ENCODE assay signal across 12 cellular contexts in genomic region chr15:78987891-78988360, GRCh38. TPM values are rescaled to one million over a fixed set of nuclear protein-coding genes. Genes with fewer than 3 reads are reported as not detected.
A peak's percentile ranks its signal among the peaks of the same experiment; 100 is the strongest.
DNase-seq lines count a peak whose midpoint lies in the region; ATAC-seq, FAIRE-seq and TF ChIP-seq lines count a peak whose summit lies in the region.
"Had no signal": no experiment of that assay in that cellular context is flagged by ENCODE, and none has a peak within 500 bp of the region (broad histone marks: within the 10 kb centered on the region; RNA-seq: fewer than 3 reads in every experiment).

No MANE protein-coding gene starts in this region.

- H3K9me3 ChIP-seq in astrocyte (ENCODE audit: insufficient read depth, low read depth, low read length) = no peaks in the 10 kb centered on the region
- H3K9me3 ChIP-seq: MG63 had no signal

- no peak overlapping the region for H3K4me3 ChIP-seq in astrocyte (ENCODE audit: insufficient read depth, low read depth, low read length)
- H3K4me3 ChIP-seq: MG63 had no signal

- H3K27ac Mint-ChIP-seq in HFFc6 (peak overlapping the region; percentile 95), astrocyte (ENCODE audit: unreplicated experiment) (peak overlapping the region; percentile 96), T-cell (no peak overlapping the region)
- H3K27ac Mint-ChIP-seq in stimulated activated memory B cell treated with anti-CD40 and anti-IgM and Interleukin-4, amounts not matched to agents 10 μg/mL and 1 μg/mL and 100 μg/mL, for 72 hours = peak overlapping the region; percentile 83
- H3K27ac Mint-ChIP-seq: activated T-cell treated with anti-CD3 and anti-CD28 coated beads, Interleukin-2, amount 50 U/mL, for 72 hours had no signal

- H3K79me2 ChIP-seq in astrocyte (ENCODE audit: insufficient read depth, low read length) = no peaks in the 10 kb centered on the region

- CTCF ChIA-PET in T-cell (lab: Charles Lee) = no interaction called here

- H3K27ac ChIP-seq in astrocyte (ENCODE audit: low read depth, low read length) = peak overlapping the region; percentile 63

- H3K4me3 Mint-ChIP-seq in HFFc6 (no peak overlapping the region), astrocyte (ENCODE audit: unreplicated experiment) (no peak overlapping the region), T-cell (no peak overlapping the region)
- H3K4me3 Mint-ChIP-seq in stimulated activated memory B cell treated with anti-CD40 and anti-IgM and Interleukin-4, amounts not matched to agents 10 μg/mL and 1 μg/mL and 100 μg/mL, for 72 hours = no peak overlapping the region
- H3K4me3 Mint-ChIP-seq: activated T-cell treated with anti-CD3 and anti-CD28 coated beads, Interleukin-2, amount 50 U/mL, for 72 hours had no signal

- H3K36me3 ChIP-seq in astrocyte (ENCODE audit: insufficient read depth, low read length) = no peaks in the 10 kb centered on the region

- peaks cover 28% of the 10 kb centered on the region for H3K4me1 ChIP-seq in astrocyte (ENCODE audit: insufficient read depth, low read length)

- H4K20me1 ChIP-seq in astrocyte (ENCODE audit: insufficient read depth, low read length) = no peaks in the 10 kb centered on the region

- ATAC-seq in stimulated activated memory B cell treated with anti-CD40 and anti-IgM and Interleukin-4, amounts not matched to agents 10 μg/mL and 1 μg/mL and 100 μg/mL, for 72 hours = no peak
- ATAC-seq in T-cell (replicated peaks in 1 of 4) = no peak
- no peak for ATAC-seq in HG03196 (IDR thresholded peaks at IDR 0.05; ENCODE audit: unreplicated experiment)

- FAIRE-seq in astrocyte (lab: Jason Lieb, UNC) = no peak

- no peaks in the 10 kb centered on the region for H3K36me3 Mint-ChIP-seq in HFFc6 (ENCODE audit: low read depth)
- no peaks in the 10 kb centered on the region for H3K36me3 Mint-ChIP-seq in astrocyte (ENCODE audit: low read depth, unreplicated experiment)
- H3K36me3 Mint-ChIP-seq in stimulated activated memory B cell treated with anti-CD40 and anti-IgM and Interleukin-4, amounts not matched to agents 10 μg/mL and 1 μg/mL and 100 μg/mL, for 72 hours = peaks cover 33% of the 10 kb centered on the region
- H3K36me3 Mint-ChIP-seq in T-cell = no peaks in the 10 kb centered on the region

- peak overlapping the region; percentile 74 for H2AFZ ChIP-seq in astrocyte (ENCODE audit: low read depth, low read length)

- H3K4me2 ChIP-seq in astrocyte (ENCODE audit: low read length) = peak overlapping the region; percentile 12

- peak overlapping the region; percentile 49 for H3K9ac ChIP-seq in astrocyte (ENCODE audit: low read length)

- H3K27me3 Mint-ChIP-seq in HFFc6 (ENCODE audit: insufficient read depth) (peaks cover 5% of the 10 kb centered on the region; the same call in 1 of the 2 replicates), astrocyte (ENCODE audit: low read depth, unreplicated experiment) (peaks cover 4% of the 10 kb centered on the region), T-cell (peaks cover 5 to 10% of the 10 kb centered on the region in 2 donors)
- no peaks in the 10 kb centered on the region for H3K27me3 Mint-ChIP-seq in stimulated activated memory B cell treated with anti-CD40 and anti-IgM and Interleukin-4, amounts not matched to agents 10 μg/mL and 1 μg/mL and 100 μg/mL, for 72 hours

- no peaks in the 10 kb centered on the region for H3K27me3 ChIP-seq in astrocyte (ENCODE audit: insufficient read depth, low read length)
- H3K27me3 ChIP-seq: MG63 had no signal

- no peaks in the 10 kb centered on the region for H3K9me3 Mint-ChIP-seq in HFFc6
- peaks cover 3% of the 10 kb centered on the region for H3K9me3 Mint-ChIP-seq in astrocyte (ENCODE audit: unreplicated experiment)
- H3K9me3 Mint-ChIP-seq in stimulated activated memory B cell treated with anti-CD40 and anti-IgM and Interleukin-4, amounts not matched to agents 10 μg/mL and 1 μg/mL and 100 μg/mL, for 72 hours = peaks cover under 1% of the 10 kb centered on the region
- no peaks in the 10 kb centered on the region for H3K9me3 Mint-ChIP-seq in T-cell
- H3K9me3 Mint-ChIP-seq: activated T-cell treated with anti-CD3 and anti-CD28 coated beads, Interleukin-2, amount 50 U/mL, for 72 hours had no signal

- TF ChIP-seq CTCF in HFFc6 (IDR thresholded peaks at IDR 0.05) (no peak), astrocyte (IDR thresholded peaks at IDR 0.05; ENCODE audit: insufficient read depth, low read depth, low read length) (no peak)

- DNase-seq in HFFc6 = no peak
- no peak for DNase-seq in astrocyte (ENCODE audit: low read depth)
- DNase-seq in glomerular endothelial cell (ENCODE audit: extremely low read depth, low read depth, low spot score) = peak; percentile 9
- DNase-seq in AML-193 (lab: John Stamatoyannopoulos, UW) = no peak
- no peak for DNase-seq in T-cell
- no peak for DNase-seq in DMS114 treated with DMSO at 0.1 percent for 48 hours (lab: John Stamatoyannopoulos, UW; ENCODE audit: unreplicated experiment)
- DNase-seq: activated T-cell treated with anti-CD3 and anti-CD28 coated beads, Interleukin-2, amount 50 U/mL, for 72 hours; effector CD4-positive, alpha-beta T cell; NK-92 treated with Interleukin-12 subunit alpha and Interleukin-12 subunit beta, amount 100 ng/mL, for 24 hours had no signal

- peaks cover 46% of the 10 kb centered on the region for H3K4me1 Mint-ChIP-seq in HFFc6 (ENCODE audit: low read depth)
- peaks cover 50% of the 10 kb centered on the region for H3K4me1 Mint-ChIP-seq in astrocyte (ENCODE audit: low read depth, unreplicated experiment)
- H3K4me1 Mint-ChIP-seq in stimulated activated memory B cell treated with anti-CD40 and anti-IgM and Interleukin-4, amounts not matched to agents 10 μg/mL and 1 μg/mL and 100 μg/mL, for 72 hours = peaks cover 38% of the 10 kb centered on the region
- H3K4me1 Mint-ChIP-seq in T-cell = no peaks in the 10 kb centered on the region

- POLR2A ChIA-PET in T-cell (lab: Charles Lee) = no interaction called here

RNA-seq across cellular contexts. Expression of gene CTSH, which starts 43.1 kb away (rescaled TPM):
- total RNA-seq in HFFc6 (2021; fragmentation: NEBNext Ultra II Directional; extraction: Animal tissue kit (Norgen Biotek cat#: 25700)) = under 1 TPM in 5 of 6 experiments, not detected in 1; 0.20 to 0.53 (median 0.38) TPM
- total RNA-seq in astrocyte = 4.1 and 5.7 TPM in 2 replicates
- total RNA-seq in glomerular endothelial cell = 7.6 and 36.7 TPM in 2 replicates
- 10 to 100 TPM in 4 of 5 donors, 1 to 10 TPM in 1; 8.5 to 49.7 (median 19.2) TPM for total RNA-seq in T-cell

Comparison
In these comparisons a context has a peak if more than half of its experiments do, and no peak if none do; other contexts are left out.
1. H3K27ac Mint-ChIP-seq: peak in HFFc6 (single experiment), astrocyte (single experiment) and stimulated activated memory B cell treated with anti-CD40 and anti-IgM and Interleukin-4, amounts not matched to agents 10 μg/mL and 1 μg/mL and 100 μg/mL, for 72 hours (single experiment); none in T-cell (0 of 2).